Comparison of ENCODE assay signal across 9 cellular contexts in the genomic region with DNA sequence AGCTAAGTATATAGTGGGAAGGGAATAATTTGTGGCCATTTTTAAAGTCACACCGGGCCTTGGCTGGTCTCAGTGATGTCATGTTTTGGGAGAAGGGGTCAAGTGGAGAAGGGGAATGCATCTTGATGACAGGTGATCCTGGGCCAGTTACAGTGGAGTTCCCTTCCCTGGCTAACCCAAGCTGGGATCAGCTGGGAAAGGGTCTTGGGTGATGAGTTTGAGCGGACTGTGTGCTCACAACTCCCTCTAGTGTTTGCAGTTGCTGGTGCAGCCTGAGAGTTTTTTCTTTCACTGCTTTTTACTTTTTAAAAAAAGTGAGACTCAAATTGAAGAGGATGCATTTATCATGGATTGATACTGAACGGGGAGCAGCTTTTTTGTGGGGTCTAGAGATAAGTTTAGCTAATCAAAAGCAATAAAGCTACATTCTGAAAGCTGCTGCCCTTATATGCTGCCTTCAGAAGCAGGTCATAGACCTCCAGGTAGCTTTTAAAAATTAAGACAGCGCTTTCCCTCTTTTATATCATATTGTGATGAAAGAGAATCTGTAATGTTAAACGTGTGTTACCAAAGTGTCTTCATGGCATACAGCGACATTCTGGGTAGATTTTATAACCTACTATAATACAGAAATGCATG.
DNase-seq lines count a peak whose midpoint lies in the region; ATAC-seq and TF ChIP-seq lines count a peak whose summit lies in the region.
"Had no signal": no experiment of that assay in that cellular context is flagged by ENCODE, and none has a peak within 500 bp of the region (broad histone marks: within the 10 kb centered on the region; RNA-seq: fewer than 3 reads in every experiment).

No MANE protein-coding gene starts in this region.

- H3K4me1 Mint-ChIP-seq in T-helper 17 cell = peaks cover 4% of the 10 kb centered on the region

- H3K4me3 ChIP-seq in HFF-Myc (replicated peaks; ENCODE audit: low read depth, low read length) (no peak overlapping the region), SJCRH30 (no peak overlapping the region), fibroblast of villous mesenchyme (ENCODE audit: low read depth, low read length) (no peak overlapping the region)

- ATAC-seq in T-helper 17 cell = no peak

- H3K27me3 ChIP-seq in SJCRH30 = no peaks in the 10 kb centered on the region

- TF ChIP-seq CTCF in HFF-Myc (IDR thresholded peaks at IDR 0.05; ENCODE audit: low read depth, low read length, missing control alignments) (peak; percentile 87), fibroblast of villous mesenchyme (IDR thresholded peaks at IDR 0.05; ENCODE audit: insufficient read depth, low read depth, low read length) (peak; percentile 97)

- no peaks in the 10 kb centered on the region for H3K36me3 ChIP-seq in SJCRH30

- H3K27ac ChIP-seq in SJCRH30 = no peak overlapping the region

- H3K36me3 Mint-ChIP-seq in T-helper 17 cell (ENCODE audit: low read depth) = no peaks in the 10 kb centered on the region
- H3K36me3 Mint-ChIP-seq: activated naive CD8-positive, alpha-beta T cell had no signal

- H3K4me1 ChIP-seq in SJCRH30 = peaks cover 6% of the 10 kb centered on the region

- DNase-seq in SKM-1 treated with dmso at 0.1 percent for 144 hours (lab: John Stamatoyannopoulos, UW; ENCODE audit: unreplicated experiment) = peak; percentile 36
- no peak for DNase-seq in SKM-1 (lab: John Stamatoyannopoulos, UW; ENCODE audit: unreplicated experiment)
- no peak for DNase-seq in HFF-Myc (ENCODE audit: extremely low read depth, low read depth)
- peak; percentile 28 to 68 for DNase-seq in SJCRH30
- DNase-seq in fibroblast of villous mesenchyme (ENCODE audit: low read depth) = peak; percentile 55
- DNase-seq in putamen (ENCODE audit: low spot score) = peak; percentile 23
- DNase-seq in NCI-H524 treated with DMSO at 0.1 percent for 48 hours (lab: John Stamatoyannopoulos, UW) = no peak
- no peak for DNase-seq in T-helper 17 cell

- no peak overlapping the region for H3K4me3 Mint-ChIP-seq in T-helper 17 cell
- H3K4me3 Mint-ChIP-seq: activated naive CD8-positive, alpha-beta T cell had no signal

- no peak overlapping the region for H3K27ac Mint-ChIP-seq in T-helper 17 cell
- H3K27ac Mint-ChIP-seq: activated naive CD8-positive, alpha-beta T cell had no signal

- H3K27me3 Mint-ChIP-seq in T-helper 17 cell = peaks cover 28% of the 10 kb centered on the region

- H3K9me3 ChIP-seq in SJCRH30 (replicated peaks) = no peaks in the 10 kb centered on the region
- H3K9me3 ChIP-seq in T-helper 17 cell (ENCODE audit: control insufficient read depth, low read length, poor library complexity, severe bottlenecking) = no peaks in the 10 kb centered on the region

Comparison
In these comparisons a context has a peak if more than half of its experiments do, and no peak if none do; other contexts are left out.
1. DNase-seq: peak in SKM-1 treated with dmso at 0.1 percent for 144 hours (single experiment), SJCRH30 (2 of 2), fibroblast of villous mesenchyme (single experiment) and putamen (single experiment); none in SKM-1 (single experiment), HFF-Myc (single experiment), NCI-H524 treated with DMSO at 0.1 percent for 48 hours (single experiment) and T-helper 17 cell (0 of 3).